ENCODE assay signal across 8 cellular contexts in the genomic region with DNA sequence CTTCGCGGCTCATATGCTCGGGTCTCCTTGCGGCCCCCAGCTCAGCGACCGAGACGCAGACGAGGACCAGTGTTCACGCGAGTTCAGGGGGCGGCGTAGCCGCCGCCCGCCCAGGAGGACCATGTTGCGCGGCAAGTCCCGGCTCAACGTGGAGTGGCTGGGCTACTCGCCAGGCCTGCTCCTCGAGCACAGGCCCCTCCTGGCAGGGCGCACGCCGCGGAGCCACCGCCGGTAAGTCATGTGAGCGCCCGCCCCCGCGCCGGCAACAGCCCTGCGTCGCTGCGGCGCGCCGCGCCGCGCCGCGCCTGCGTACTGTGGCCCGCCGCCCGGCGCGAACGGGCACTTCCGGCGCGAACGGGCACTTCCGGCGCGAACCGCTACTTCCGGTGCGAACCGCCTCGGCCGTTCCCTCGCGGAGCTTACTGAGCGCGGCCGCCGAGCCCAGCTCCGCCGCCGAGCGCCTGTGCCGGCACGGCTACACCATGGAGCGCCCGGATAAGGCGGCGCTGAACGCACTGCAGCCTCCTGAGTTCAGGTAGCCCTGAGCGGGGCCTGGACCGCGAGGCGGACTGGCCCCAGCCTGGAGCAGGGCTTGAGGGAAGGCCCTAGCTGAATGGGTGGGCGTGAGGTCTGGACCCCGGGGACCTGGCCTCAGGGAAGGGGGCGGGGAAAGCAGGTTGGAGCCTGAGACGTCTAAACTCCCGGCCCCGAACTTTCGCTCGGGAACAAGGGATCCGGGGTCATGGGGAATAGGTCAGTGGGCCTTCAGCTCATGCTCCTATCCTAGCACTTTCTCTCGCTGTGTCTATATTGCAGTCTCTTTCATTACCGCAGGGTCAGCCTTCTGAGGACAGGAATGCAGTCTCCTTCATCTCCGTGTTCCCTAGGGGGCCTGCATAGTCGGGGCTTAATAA. TPM values are rescaled to one million over a fixed set of nuclear protein-coding genes. Genes with fewer than 3 reads are reported as not detected.
DNase-seq lines count a peak whose midpoint lies in the region; ATAC-seq, FAIRE-seq and TF ChIP-seq lines count a peak whose summit lies in the region.

VMA21 (plus strand) TSS at position 380 of the 914 bp plus-strand sequence; CDS start at position 483, 103 bp downstream.

- intact Hi-C loops in kidney (cut with DNase I): no loop called here

- ATAC-seq in GM18873 (IDR thresholded peaks at IDR 0.05; ENCODE audit: low FRiP score, unreplicated experiment) (peak; percentile 67), HG03135 (IDR thresholded peaks at IDR 0.05; ENCODE audit: unreplicated experiment) (peak; percentile 78)

- DNase-seq in AG08395 (ENCODE audit: low spot score) (peak; percentile 84), NCI-H2227 (lab: John Stamatoyannopoulos, UW; ENCODE audit: unreplicated experiment) (peak; percentile 91), kidney (peak; percentile 97)
- peak; percentile 56 for DNase-seq in activated CD4-positive, CD25-positive, alpha-beta regulatory T cell treated with anti-CD3 and anti-CD28 coated beads, Interleukin-2, amount 50 U/mL, for 16 hours (ENCODE audit: low read depth, low spot score)
- DNase-seq in central memory CD4-positive, alpha-beta T cell: peak; percentile 81
- peak; percentile 59 to 75 for DNase-seq in stimulated activated CD4-positive, alpha-beta T cell treated with anti-CD3 and anti-CD28 coated beads, Interleukin-15, amount 100 ng/mL, for 1 hour (ENCODE audit: low read depth in 1 of 2, low spot score in 1 of 2)

- peak within 1 kb of the TSS; percentile 81 to 85 for H3K4me3 ChIP-seq in kidney (ENCODE audit: low read length in 2 of 2)

- H3K4me1 ChIP-seq in kidney (ENCODE audit: control insufficient read depth in 1 of 2, insufficient read depth in 1 of 2, low read depth in 1 of 2, low read length in 2 of 2): no peaks in the 10 kb centered on the region

- TF ChIP-seq CTCF in kidney (IDR thresholded peaks at IDR 0.05; ENCODE audit: borderline replicate concordance, extremely low read depth, insufficient read depth): no peak

- peak within 1 kb of the TSS; percentile 52 to 92 for H3K9ac ChIP-seq in kidney (ENCODE audit: low read length in 2 of 2)

- no peaks in the 10 kb centered on the region for H3K9me3 ChIP-seq in kidney (ENCODE audit: control insufficient read depth in 1 of 2, low read length in 2 of 2)

- H3K27ac ChIP-seq in kidney (ENCODE audit: low read depth in 2 of 2, low read length in 2 of 2): peak within 1 kb of the TSS; percentile 96

- no peak for FAIRE-seq in kidney (lab: Jason Lieb, UNC)

- H3K36me3 ChIP-seq in kidney (ENCODE audit: control insufficient read depth in 1 of 2, insufficient read depth in 2 of 2, low read length in 2 of 2): no peaks in the 10 kb centered on the region

RNA-seq across cellular contexts. Expression of gene VMA21, which starts in this region (rescaled TPM):
- 38.5 TPM for total RNA-seq in kidney
- polyA plus RNA-seq in kidney (ENCODE audit: insufficient read depth, low read depth, low replicate concordance): 16.9 TPM

Comparison
In these comparisons a context has a peak if more than half of its experiments do, and no peak if none do; other contexts are left out.
1. Peak in every context shown above with its lines: DNase-seq, ATAC-seq, H3K4me3 ChIP-seq and H3K27ac ChIP-seq.